ENCODE assay signal across 8 cellular contexts in the genomic region with DNA sequence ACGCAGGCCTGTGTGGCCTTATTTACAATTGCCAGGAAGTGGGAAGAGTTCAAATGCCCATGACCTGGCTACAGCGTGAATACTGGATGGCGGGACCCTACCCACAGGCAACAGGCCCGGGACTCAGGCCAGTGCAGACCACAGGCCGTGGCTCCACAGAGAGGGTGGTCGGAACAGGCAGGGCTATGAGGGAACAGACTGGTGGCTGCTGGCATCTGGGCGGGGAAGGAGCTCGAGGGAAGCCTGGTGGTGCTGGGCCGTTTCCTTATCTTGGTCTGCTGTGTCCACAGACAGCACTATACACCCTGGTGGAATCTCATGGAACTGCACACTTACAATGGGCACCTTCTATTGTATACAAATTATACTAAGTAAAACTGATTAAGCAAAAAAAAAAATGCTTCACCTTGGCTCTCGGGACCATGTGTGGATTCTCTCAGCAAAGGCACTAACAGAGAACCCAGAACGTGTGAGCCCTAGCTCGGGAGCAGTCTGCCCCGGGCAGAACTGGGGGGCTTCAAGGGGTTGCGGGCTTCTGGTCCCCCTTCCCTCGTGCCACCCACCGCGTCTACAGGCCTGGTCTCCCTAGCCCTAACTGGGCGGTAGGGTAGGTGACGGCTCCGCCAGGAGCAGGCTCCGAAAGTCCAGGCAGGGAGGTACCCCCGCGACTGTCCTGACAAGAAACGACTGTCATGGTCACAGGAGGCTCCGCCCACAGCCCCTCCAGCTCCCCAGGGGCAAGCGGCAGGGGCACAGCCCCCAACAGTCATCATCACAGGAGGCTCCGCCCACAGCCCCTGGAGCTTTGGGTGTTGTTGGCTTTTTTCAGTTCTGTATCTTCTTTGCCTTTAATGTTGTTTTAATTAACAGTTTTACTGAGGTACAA. TPM values are rescaled to one million over a fixed set of nuclear protein-coding genes. Genes with fewer than 3 reads are reported as not detected.
DNase-seq lines count a peak whose midpoint lies in the region; ATAC-seq, FAIRE-seq and TF ChIP-seq lines count a peak whose summit lies in the region.

No MANE protein-coding gene starts in this region.

- CTCF ChIA-PET in Calu3 (lab: Charles Lee) = interaction anchor here (0.6 to 1.0 kb wide), 8 partner anchors 8 to 362 kb away, joined by 3 to 4 read pairs (median 3); no protein-coding TSS in a partner anchor

- no peaks in the 10 kb centered on the region for H3K4me1 Mint-ChIP-seq in Calu3 (ENCODE audit: low read depth, unreplicated experiment)

- DNase-seq in Calu3 = peak; percentile 73
- DNase-seq in H54 (ENCODE audit: insufficient read length, low spot score) = peak; percentile 89
- DNase-seq in OCI-M2 (lab: John Stamatoyannopoulos, UW; ENCODE audit: unreplicated experiment) = peak; percentile 2
- DNase-seq in caudate nucleus (lab: John Stamatoyannopoulos, UW) = peak in 41 of 61 donors; percentile 4 to 81 (median 33)
- no peak for DNase-seq in left lobe of liver (ENCODE audit: low spot score)
- peak in 1 of 2 donors; percentile 23 for DNase-seq in thyroid gland
- DNase-seq in activated CD8-positive, alpha-beta memory T cell treated with anti-CD3 and anti-CD28 coated beads for 24 hours = no peak

- H3K27me3 ChIP-seq in thyroid gland = no peaks in the 10 kb centered on the region

- FAIRE-seq in H54 (lab: Jason Lieb, UNC) = peak; percentile 41

- TF ChIP-seq CTCF in Calu3 (IDR thresholded peaks at IDR 0.05; ENCODE audit: unreplicated experiment) (no peak), thyroid gland (IDR thresholded peaks at IDR 0.05) (peak in 5 of 6 experiments; percentile 25 to 44 (median 32))

- no peaks in the 10 kb centered on the region for H3K4me1 ChIP-seq in thyroid gland

- H3K27ac ChIP-seq in caudate nucleus (ENCODE audit: low read depth, low read length) (no peak overlapping the region), thyroid gland (no peak overlapping the region)

- BruUV-seq in Calu3 (replicated peaks; lab: Mats Ljungman, UMichigan) = no TSS peak

- 77 to 78% methylated on average over 25 to 27 of the region's 27 CpGs for WGBS in thyroid gland, 2 donors

- H3K4me3 ChIP-seq in thyroid gland (replicated peaks in 1 of 3) = no peak overlapping the region

- no peak overlapping the region for H3K27ac Mint-ChIP-seq in Calu3 (ENCODE audit: unreplicated experiment)

- no peaks in the 10 kb centered on the region for H3K9me3 ChIP-seq in thyroid gland

- TF ChIP-seq POLR2A in H54 (IDR thresholded peaks at IDR 0.05; ENCODE audit: low read depth, low read length) (no peak), thyroid gland (IDR thresholded peaks at IDR 0.05) (no peak)

- H3K9me3 Mint-ChIP-seq in Calu3 (ENCODE audit: low read depth, unreplicated experiment) = no peaks in the 10 kb centered on the region

- intact Hi-C loops in Calu3 (cut with micrococcal nuclease; ENCODE audit: unreplicated experiment) = no loop called here
- intact Hi-C loops in thyroid gland (cut with DNase I) = no loop called here

- no peaks in the 10 kb centered on the region for H3K27me3 Mint-ChIP-seq in Calu3 (ENCODE audit: unreplicated experiment)

- ATAC-seq in left lobe of liver (peak; percentile 87), GM21723 (IDR thresholded peaks at IDR 0.05; ENCODE audit: unreplicated experiment) (no peak)

- no peak overlapping the region for H3K4me3 Mint-ChIP-seq in Calu3 (ENCODE audit: low read depth, unreplicated experiment)

- H3K36me3 Mint-ChIP-seq in Calu3 (ENCODE audit: insufficient read depth, unreplicated experiment) = peaks cover 7% of the 10 kb centered on the region

- H3K36me3 ChIP-seq in thyroid gland = no peaks in the 10 kb centered on the region

RNA-seq across cellular contexts. Expression of gene CEP131, which starts 21.8 kb away (rescaled TPM):
- total RNA-seq in Calu3 (2022) (25.2 and 28.2 TPM in 2 replicates), left lobe of liver (2.1 TPM), thyroid gland (10 to 100 TPM in 1 of 4 donors, 1 to 10 TPM in 3; 6.9 to 12.0 (median 8.6) TPM)

RNA-seq across cellular contexts. Expression of gene AATK, which starts 34.9 kb away (rescaled TPM):
- total RNA-seq in Calu3 (2022) (0.71 TPM in 1 of 2 replicates, not detected in the other), left lobe of liver (0.70 TPM), thyroid gland (10 to 100 TPM in 1 of 4 donors, 1 to 10 TPM in 3; 4.1 to 17.6 (median 7.4) TPM)

RNA-seq across cellular contexts. Expression of gene PVALEF, which starts 35.6 kb away (rescaled TPM):
- total RNA-seq in Calu3 (2022) (not detected in 2 replicates), left lobe of liver (not detected), thyroid gland (not detected)

RNA-seq across cellular contexts. Expression of gene TEPSIN, which starts 37.9 kb away (rescaled TPM):
- total RNA-seq in Calu3 (2022) (37.0 and 38.6 TPM in 2 replicates), left lobe of liver (33.9 TPM), thyroid gland (10 to 100 TPM; 37.9 to 82.2 (median 64.9) TPM)

RNA-seq across cellular contexts. Expression of gene NDUFAF8, which starts 38.2 kb away (rescaled TPM):
- total RNA-seq in Calu3 (2022) = 53.3 and 54.1 TPM in 2 replicates
- total RNA-seq in left lobe of liver = 33.3 TPM
- 100 to 1,000 TPM in 1 of 4 donors, 10 to 100 TPM in 3; 17.0 to 107 (median 53.7) TPM for total RNA-seq in thyroid gland

Comparison
In these comparisons a context has a peak if more than half of its experiments do, and no peak if none do; other contexts are left out.
1. DNase-seq: peak in Calu3 (single experiment), H54 (single experiment), OCI-M2 (single experiment) and caudate nucleus (41 of 61); none in left lobe of liver (single experiment) and activated CD8-positive, alpha-beta memory T cell treated with anti-CD3 and anti-CD28 coated beads for 24 hours (single experiment).